ENCODE assay signal across 8 cellular contexts in genomic region chr11:77636738-77637344, GRCh38. TPM values are rescaled to one million over a fixed set of nuclear protein-coding genes. Genes with fewer than 3 reads are reported as not detected.
DNase-seq lines count a peak whose midpoint lies in the region; ATAC-seq and TF ChIP-seq lines count a peak whose summit lies in the region.

No MANE protein-coding gene starts in this region.

- H3K4me2 ChIP-seq in BLaER1 treated with 17β-estradiol and CSF1 and Interleukin-3, amounts not matched to agents 10 nM and 100 nM, result peak overlapping the region; percentile 69 to 94 (median 91)

- peaks cover 0 to 3% (median 0%) of the 10 kb centered on the region in 3 donors for H3K9me3 Mint-ChIP-seq in IgD-negative memory B cell
- H3K9me3 Mint-ChIP-seq in activated naive CD4-positive, alpha-beta T cell treated with anti-CD3 and anti-CD28 coated beads, Interleukin-2, amount 50 U/mL, for 72 hours, result peaks cover 0 to 10% of the 10 kb centered on the region in 2 donors

- peaks cover 3% of the 10 kb centered on the region for H3K36me3 Mint-ChIP-seq in IgD-negative memory B cell
- peaks cover 17 to 42% of the 10 kb centered on the region in 2 donors for H3K36me3 Mint-ChIP-seq in activated naive CD4-positive, alpha-beta T cell treated with anti-CD3 and anti-CD28 coated beads, Interleukin-2, amount 50 U/mL, for 72 hours

- no peak for TF ChIP-seq POLR2A in upper lobe of left lung (IDR thresholded peaks at IDR 0.05)

- H3K4me1 ChIP-seq in BLaER1 treated with 17β-estradiol and CSF1 and Interleukin-3, amounts not matched to agents 10 nM and 100 nM, result peaks cover 27 to 49% (median 36%) of the 10 kb centered on the region in 10 experiments
- H3K4me1 ChIP-seq in left lung (peaks cover 6 to 37% of the 10 kb centered on the region in 2 donors), upper lobe of left lung (peaks cover 12 to 31% (median 24%) of the 10 kb centered on the region in 4 donors)

- TF ChIP-seq EP300 in upper lobe of left lung (IDR thresholded peaks at IDR 0.05), result no peak

- DNase-seq in activated naive CD4-positive, alpha-beta T cell treated with anti-CD3 and anti-CD28 coated beads, Interleukin-2, amount 50 U/mL, for 72 hours (ENCODE audit: low spot score in 2 of 2), result no peak
- no peak for DNase-seq in left lung
- DNase-seq in upper lobe of left lung, result no peak
- DNase-seq in kidney tubule cell (ENCODE audit: low spot score), result no peak
- no peak for DNase-seq in HK-2 (ENCODE audit: unreplicated experiment)

- H3K27me3 ChIP-seq in BLaER1 treated with 17β-estradiol and CSF1 and Interleukin-3, amounts not matched to agents 10 nM and 100 nM, result no peaks in the 10 kb centered on the region
- H3K27me3 ChIP-seq in left lung (no peaks in the 10 kb centered on the region), upper lobe of left lung (no peaks in the 10 kb centered on the region)

- H3K4me1 Mint-ChIP-seq in IgD-negative memory B cell, result peaks cover 25 to 34% (median 27%) of the 10 kb centered on the region in 3 donors

- ATAC-seq in activated naive CD4-positive, alpha-beta T cell treated with anti-CD3 and anti-CD28 coated beads, Interleukin-2, amount 50 U/mL, for 72 hours, result no peak
- no peak for ATAC-seq in left lung
- no peak for ATAC-seq in upper lobe of left lung (ENCODE audit: low FRiP score in 2 of 2)
- no peak for ATAC-seq in HG02610 (IDR thresholded peaks at IDR 0.05; ENCODE audit: unreplicated experiment)

- peak overlapping the region; percentile 93 to 99 (median 98) for H3K4me3 Mint-ChIP-seq in IgD-negative memory B cell

- peaks cover 10 to 41% (median 37%) of the 10 kb centered on the region in 11 experiments; a peak in 20 of 22 replicates for H3K36me3 ChIP-seq in BLaER1 treated with 17β-estradiol and CSF1 and Interleukin-3, amounts not matched to agents 10 nM and 100 nM
- H3K36me3 ChIP-seq in left lung (peaks cover 0 to 3% of the 10 kb centered on the region in 2 donors), upper lobe of left lung (no peaks in the 10 kb centered on the region)

- TF ChIP-seq CTCF in left lung (IDR thresholded peaks at IDR 0.05) (no peak), upper lobe of left lung (IDR thresholded peaks at IDR 0.05) (no peak)

- H4K20me1 ChIP-seq in BLaER1 treated with 17β-estradiol and CSF1 and Interleukin-3, amounts not matched to agents 10 nM and 100 nM, result peaks cover 0 to 26% (median 5%) of the 10 kb centered on the region in 11 experiments; a peak in 8 of 22 replicates

- H3K9ac ChIP-seq in BLaER1 treated with 17β-estradiol and CSF1 and Interleukin-3, amounts not matched to agents 10 nM and 100 nM, result peak overlapping the region; percentile 86 to 98 (median 94)

- peaks cover 18 to 44% (median 34%) of the 10 kb centered on the region in 11 experiments for H3K9me3 ChIP-seq in BLaER1 treated with 17β-estradiol and CSF1 and Interleukin-3, amounts not matched to agents 10 nM and 100 nM (replicated peaks in 1 of 11)
- H3K9me3 ChIP-seq in left lung, result peaks cover 0 to 5% of the 10 kb centered on the region in 2 donors
- no peaks in the 10 kb centered on the region for H3K9me3 ChIP-seq in upper lobe of left lung

- peak overlapping the region; percentile 65 to 98 (median 93) for H3K27ac ChIP-seq in BLaER1 treated with 17β-estradiol and CSF1 and Interleukin-3, amounts not matched to agents 10 nM and 100 nM
- H3K27ac ChIP-seq in left lung, result peak overlapping the region in 1 of 2 donors; percentile 85
- peak overlapping the region in 3 of 4 donors; percentile 71 to 84 (median 81) for H3K27ac ChIP-seq in upper lobe of left lung

- intact Hi-C loops in left lung (cut with DNase I), result no loop called here

- peak overlapping the region; percentile 3 to 76 (median 28) for H3K27ac Mint-ChIP-seq in IgD-negative memory B cell
- H3K27ac Mint-ChIP-seq in activated naive CD4-positive, alpha-beta T cell treated with anti-CD3 and anti-CD28 coated beads, Interleukin-2, amount 50 U/mL, for 72 hours, result peak overlapping the region; percentile 75 to 90

- H3K4me3 ChIP-seq in BLaER1 treated with 17β-estradiol and CSF1 and Interleukin-3, amounts not matched to agents 10 nM and 100 nM, result peak overlapping the region; percentile 76 to 98 (median 90)
- peak overlapping the region; percentile 80 to 84 for H3K4me3 ChIP-seq in left lung
- H3K4me3 ChIP-seq in upper lobe of left lung, result peak overlapping the region; percentile 83 to 96 (median 94)

- WGBS in upper lobe of left lung, 2 donors, result 5 to 9% methylated on average over 14 of the region's 14 CpGs

- no peaks in the 10 kb centered on the region for H3K27me3 Mint-ChIP-seq in IgD-negative memory B cell

RNA-seq across cellular contexts. Expression of gene CLNS1A, which starts 0.8 kb away (rescaled TPM):
- 100 TPM for polyA plus RNA-seq in IgD-negative memory B cell
- total RNA-seq in activated naive CD4-positive, alpha-beta T cell treated with anti-CD3 and anti-CD28 coated beads, Interleukin-2, amount 50 U/mL, for 72 hours, result 100 to 1,000 TPM; 134 to 201 TPM
- total RNA-seq in left lung (10 to 100 TPM; 61.1 to 70.3 TPM), upper lobe of left lung (10 to 100 TPM; 32.5 to 72.3 (median 54.9) TPM)

RNA-seq across cellular contexts. Expression of gene AQP11, which starts 47.1 kb away (rescaled TPM):
- 0.48 TPM for polyA plus RNA-seq in IgD-negative memory B cell
- total RNA-seq in activated naive CD4-positive, alpha-beta T cell treated with anti-CD3 and anti-CD28 coated beads, Interleukin-2, amount 50 U/mL, for 72 hours, result under 1 TPM; 0.09 to 0.19 TPM
- total RNA-seq in left lung (1 to 10 TPM in 1 of 2 donors, under 1 TPM in 1; 0.94 to 1.2 TPM), upper lobe of left lung (under 1 TPM in 4 of 6 donors, not detected in 2; 0.49 to 0.91 (median 0.60) TPM)
